23 cellular contexts compared by ENCODE assay signal in genomic region chr5:67795781-67796477, GRCh38.
A peak's percentile ranks its signal among the peaks of the same experiment; 100 is the strongest.
DNase-seq lines count a peak whose midpoint lies in the region; ATAC-seq, FAIRE-seq and TF ChIP-seq lines count a peak whose summit lies in the region.
"Had no signal": no experiment of that assay in that cellular context is flagged by ENCODE, and none has a peak within 500 bp of the region (broad histone marks: within the 10 kb centered on the region; RNA-seq: fewer than 3 reads in every experiment).

No MANE protein-coding gene starts in this region.

- no peak overlapping the region for H3K9ac ChIP-seq in stomach smooth muscle (ENCODE audit: low read length in 2 of 2)

- H3K4me1 ChIP-seq in stomach smooth muscle (ENCODE audit: control insufficient read depth, insufficient read depth, low read length), result no peaks in the 10 kb centered on the region
- H3K4me1 ChIP-seq: breast epithelium had no signal

- no peak overlapping the region for H3K4me3 ChIP-seq in stomach smooth muscle (ENCODE audit: low read length in 2 of 2)
- H3K4me3 ChIP-seq: breast epithelium, coronary artery, stomach had no signal

- peak; percentile 52 for ATAC-seq in left lobe of liver
- ATAC-seq: activated CD8-positive, alpha-beta T cell treated with anti-CD3 and anti-CD28 coated beads for 36 hours had no signal

- H3K27ac ChIP-seq in stomach smooth muscle (ENCODE audit: low read length), result peak overlapping the region; percentile 37
- H3K27ac ChIP-seq: stomach had no signal

- CTCF ChIA-PET in HEK293T (lab: Yijun Ruan, JAX), result no interaction called here

- DNase-seq in RPMI7951 (ENCODE audit: low read depth) (peak; percentile 20), fibroblast of peridontal ligament (ENCODE audit: extremely low read depth) (peak; percentile 34), left lobe of liver (ENCODE audit: low spot score) (no peak), HTR-8/SVneo (ENCODE audit: insufficient read length, low spot score) (no peak), CD1c-positive myeloid dendritic cell (ENCODE audit: extremely low spot score) (no peak), HEK293T (ENCODE audit: extremely low spot score) (no peak), NCI-H1930 (lab: John Stamatoyannopoulos, UW) (no peak)
- DNase-seq: activated CD8-positive, alpha-beta T cell treated with anti-CD3 and anti-CD28 coated beads for 36 hours; activated gamma-delta T cell treated with Interleukin-2 at 50 U/mL for 16 hours; activated T-cell treated with anti-CD3 and anti-CD28 coated beads, Interleukin-2, amount 50 U/mL, for 1 hour; H7; kidney glomerular epithelial cell; mesendoderm; NCI-H1436; NCI-H2171 treated with DMSO at 0.1 percent for 48 hours; NCI-H748 treated with DMSO at 0.1 percent for 48 hours; nucleus accumbens; stomach had no signal

- no peaks in the 10 kb centered on the region for H3K27me3 ChIP-seq in stomach smooth muscle (ENCODE audit: control insufficient read depth in 1 of 2, insufficient read depth in 2 of 2, low read length in 2 of 2)
- H3K27me3 ChIP-seq: breast epithelium, stomach had no signal

- no peak for FAIRE-seq in HTR-8/SVneo (lab: Jason Lieb, UNC)
- FAIRE-seq: frontal cortex, urothelium cell line had no signal

- POLR2A ChIA-PET in HEK293T (lab: Yijun Ruan, JAX), result no interaction called here

- no peaks in the 10 kb centered on the region for H3K36me3 ChIP-seq in stomach smooth muscle (ENCODE audit: control insufficient read depth in 2 of 2, insufficient read depth in 2 of 2, low read length in 2 of 2)
- H3K36me3 ChIP-seq: breast epithelium, stomach had no signal

- no peaks in the 10 kb centered on the region for H3K9me3 ChIP-seq in stomach smooth muscle (ENCODE audit: control insufficient read depth in 2 of 2, low read length in 2 of 2)
- H3K9me3 ChIP-seq: breast epithelium, stomach had no signal

TF ChIP-seq in HEK293T, 16 proteins besides CTCF, POLR2A, EP300 and RAD21:
- TF ChIP-seq TARDBP (IDR thresholded peaks at IDR 0.05) (no peak), BHLHE40 (IDR thresholded peaks at IDR 0.05; ENCODE audit: borderline replicate concordance) (no peak), NFRKB (IDR thresholded peaks at IDR 0.05) (no peak), FOXA1 (IDR thresholded peaks at IDR 0.05) (no peak), CTBP1 (IDR thresholded peaks at IDR 0.05; ENCODE audit: borderline replicate concordance) (no peak), SUZ12 (IDR thresholded peaks at IDR 0.05) (no peak), PKNOX1 (IDR thresholded peaks at IDR 0.05) (no peak), L3MBTL2 (conservative IDR thresholded peaks at IDR 0.05) (no peak), HDGF (IDR thresholded peaks at IDR 0.05; ENCODE audit: borderline replicate concordance) (no peak), SP1 (IDR thresholded peaks at IDR 0.05) (no peak), ELF4 (IDR thresholded peaks at IDR 0.05) (no peak), FOXM1 (IDR thresholded peaks at IDR 0.05; ENCODE audit: borderline replicate concordance) (no peak), ZNF384 (IDR thresholded peaks at IDR 0.05) (no peak), FOXK2 (IDR thresholded peaks at IDR 0.05) (no peak), LEF1 (IDR thresholded peaks at IDR 0.05; ENCODE audit: borderline replicate concordance) (no peak), ARNT (IDR thresholded peaks at IDR 0.05) (no peak)

Comparison
In these comparisons a context has a peak if more than half of its experiments do, and no peak if none do; other contexts are left out.
1. DNase-seq: peak in RPMI7951 (single experiment) and fibroblast of peridontal ligament (single experiment); none in left lobe of liver (single experiment), HTR-8/SVneo (single experiment), CD1c-positive myeloid dendritic cell (single experiment), HEK293T (single experiment) and NCI-H1930 (0 of 2).